In genomic region chr10:43689955-43690771, GRCh38 we compare ENCODE assay signal across 8 cellular contexts. TPM values are rescaled to one million over a fixed set of nuclear protein-coding genes. Genes with fewer than 3 reads are reported as not detected.
DNase-seq lines count a peak whose midpoint lies in the region; ATAC-seq and TF ChIP-seq lines count a peak whose summit lies in the region.

No MANE protein-coding gene starts in this region.

- peaks cover 0 to 7% of the 10 kb centered on the region in 2 donors for H3K4me1 ChIP-seq in lung (ENCODE audit: control insufficient read depth in 2 of 2, insufficient read depth in 2 of 2, low read length in 2 of 2)

- H3K9me3 ChIP-seq in lung (ENCODE audit: control insufficient read depth in 2 of 2, insufficient read depth in 1 of 2, low read length in 1 of 2): no peaks in the 10 kb centered on the region

- peaks cover 34% of the 10 kb centered on the region for H3K27me3 Mint-ChIP-seq in activated CD8-positive, alpha-beta T cell treated with anti-CD3 and anti-CD28 coated beads, Interleukin-2, amount 10 ng/mL, durations not matched to agents 7 days and 5 days (ENCODE audit: low read depth)

- peaks cover 11% of the 10 kb centered on the region for H3K4me1 Mint-ChIP-seq in activated CD8-positive, alpha-beta T cell treated with anti-CD3 and anti-CD28 coated beads, Interleukin-2, amount 10 ng/mL, durations not matched to agents 7 days and 5 days (ENCODE audit: low read depth)

- H3K27me3 ChIP-seq in lung (ENCODE audit: control insufficient read depth, insufficient read depth): no peaks in the 10 kb centered on the region

- peak overlapping the region; percentile 34 for H3K4me3 ChIP-seq in lung

- peak; percentile 86 for TF ChIP-seq CTCF in lung (IDR thresholded peaks at IDR 0.05; ENCODE audit: control extremely low read depth, extremely low read depth)

- no peaks in the 10 kb centered on the region for H3K9me3 Mint-ChIP-seq in activated CD8-positive, alpha-beta T cell treated with anti-CD3 and anti-CD28 coated beads, Interleukin-2, amount 10 ng/mL, durations not matched to agents 7 days and 5 days (ENCODE audit: insufficient read depth)

- peak overlapping the region; percentile 52 to 77 for H3K27ac ChIP-seq in lung (ENCODE audit: low read depth in 1 of 2, low read length in 1 of 2)

- ATAC-seq in GM18505 (IDR thresholded peaks at IDR 0.05; ENCODE audit: unreplicated experiment): peak; percentile 97
- peak; percentile 95 for ATAC-seq in HG02981 (IDR thresholded peaks at IDR 0.05; ENCODE audit: unreplicated experiment)
- peak; percentile 100 for ATAC-seq in activated CD8-positive, alpha-beta T cell treated with anti-CD3 and anti-CD28 coated beads, Interleukin-2, amount 10 ng/mL, durations not matched to agents 7 days and 5 days
- peak; percentile 98 for ATAC-seq in lung (ENCODE audit: insufficient read depth, low FRiP score)

- no peaks in the 10 kb centered on the region for H3K36me3 ChIP-seq in lung (ENCODE audit: control insufficient read depth in 2 of 2, insufficient read depth in 2 of 2, low read length in 2 of 2)

- H3K36me3 Mint-ChIP-seq in activated CD8-positive, alpha-beta T cell treated with anti-CD3 and anti-CD28 coated beads, Interleukin-2, amount 10 ng/mL, durations not matched to agents 7 days and 5 days (ENCODE audit: low read depth): no peaks in the 10 kb centered on the region

- DNase-seq in 8988T (peak; percentile 88), NCI-H345 (lab: John Stamatoyannopoulos, UW) (peak; percentile 65), ecto neural progenitor cell (ENCODE audit: low spot score) (peak; percentile 89), lung (ENCODE audit: low spot score) (peak; percentile 83)
- peak; percentile 90 for DNase-seq in activated CD8-positive, alpha-beta T cell treated with anti-CD3 and anti-CD28 coated beads, Interleukin-2, amount 10 ng/mL, durations not matched to agents 7 days and 5 days
- DNase-seq in stimulated activated CD4-positive, alpha-beta T cell treated with anti-CD3 and anti-CD28 coated beads, Interleukin-4, amount 100 ng/mL, for 48 hours (ENCODE audit: low read depth in 2 of 2): peak; percentile 80 to 85

- H3K4me3 Mint-ChIP-seq in activated CD8-positive, alpha-beta T cell treated with anti-CD3 and anti-CD28 coated beads, Interleukin-2, amount 10 ng/mL, durations not matched to agents 7 days and 5 days: peak overlapping the region; percentile 81

- POLR2A ChIA-PET in activated CD8-positive, alpha-beta T cell treated with anti-CD3 and anti-CD28 coated beads, Interleukin-2, amount 10 ng/mL, durations not matched to agents 7 days and 5 days (lab: Charles Lee): interaction anchor here (1.1 kb wide), 1 partner anchor 339 kb away, joined by 3 read pairs; no protein-coding TSS in a partner anchor

- 2% methylated on average over 52 to 65 of the region's 65 CpGs for WGBS in lung, 2 donors

- peak overlapping the region; percentile 80 for H3K27ac Mint-ChIP-seq in activated CD8-positive, alpha-beta T cell treated with anti-CD3 and anti-CD28 coated beads, Interleukin-2, amount 10 ng/mL, durations not matched to agents 7 days and 5 days

- CTCF ChIA-PET in activated CD8-positive, alpha-beta T cell treated with anti-CD3 and anti-CD28 coated beads, Interleukin-2, amount 10 ng/mL, durations not matched to agents 7 days and 5 days (lab: Charles Lee): interaction anchor here (0.6 to 2.6 kb wide), 35 partner anchors 9 to 697 kb away, joined by 3 to 14 read pairs (median 3); no protein-coding TSS in a partner anchor

- TF ChIP-seq POLR2A in GM18505 (IDR thresholded peaks at IDR 0.05; ENCODE audit: borderline replicate concordance, extremely low read depth, insufficient read depth, insufficient read length): no peak

RNA-seq across cellular contexts. Expression of gene ZNF32, which starts 41.5 kb away (rescaled TPM):
- 10 to 100 TPM; 16.5 to 18.0 TPM for total RNA-seq in activated CD8-positive, alpha-beta T cell treated with anti-CD3 and anti-CD28 coated beads, Interleukin-2, amount 10 ng/mL, durations not matched to agents 7 days and 5 days
- total RNA-seq in lung: 10 to 100 TPM; 27.8 to 33.8 TPM
- 10 to 100 TPM; 21.4 to 60.8 TPM for polyA plus RNA-seq in lung

Comparison
In these comparisons a context has a peak if more than half of its experiments do, and no peak if none do; other contexts are left out.
1. Peak in every context shown above with its lines: DNase-seq, ATAC-seq, H3K4me3 ChIP-seq and H3K27ac ChIP-seq.